Comparison of ENCODE assay signal across 17 cellular contexts in the genomic region with DNA sequence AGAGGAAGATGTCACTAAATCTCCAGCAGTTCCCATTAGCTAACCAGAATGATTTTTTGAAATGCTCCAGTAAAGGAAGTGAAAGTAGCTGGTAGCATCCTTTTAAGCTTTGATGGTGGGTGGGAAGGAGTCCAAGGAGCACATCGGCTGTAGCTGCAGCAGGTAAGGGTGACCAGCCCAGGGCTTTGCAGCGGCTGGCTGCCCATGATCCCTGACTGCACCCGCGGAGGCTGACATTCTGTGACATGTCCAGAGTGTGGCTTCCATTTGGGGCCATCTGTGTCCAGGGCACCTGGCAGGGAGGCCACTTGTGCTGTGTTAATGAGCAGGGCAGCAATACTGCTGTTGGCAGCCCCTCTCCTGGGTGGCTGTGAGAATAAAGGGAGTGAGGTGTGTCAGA.
DNase-seq lines count a peak whose midpoint lies in the region; ATAC-seq lines count a peak whose summit lies in the region.
"Had no signal": no experiment of that assay in that cellular context is flagged by ENCODE, and none has a peak within 500 bp of the region (broad histone marks: within the 10 kb centered on the region; RNA-seq: fewer than 3 reads in every experiment).

No MANE protein-coding gene starts in this region.

- intact Hi-C loops in sciatic nerve (cut with DNase I), result no loop called here

- ATAC-seq in sciatic nerve (peak; percentile 27), HG02938 (IDR thresholded peaks at IDR 0.05; ENCODE audit: unreplicated experiment) (no peak)
- ATAC-seq: body of pancreas had no signal

- DNase-seq in NCI-H2029 (lab: John Stamatoyannopoulos, UW) (peak; percentile 32), NCI-H2029 treated with DMSO at 0.1 percent for 48 hours (lab: John Stamatoyannopoulos, UW) (no peak), NCI-H1092 (lab: John Stamatoyannopoulos, UW) (peak; percentile 42), cerebellar cortex (ENCODE audit: low spot score) (peak; percentile 40), sciatic nerve (ENCODE audit: low spot score) (no peak), HPDE6-E6E7 (ENCODE audit: extremely low spot score) (no peak), retina (no peak)
- DNase-seq: activated CD4-positive, alpha-beta T cell treated with anti-CD3 and anti-CD28 coated beads for 48 hours; activated CD8-positive, alpha-beta memory T cell treated with anti-CD3 and anti-CD28 coated beads, Interleukin-2, amount 50 U/mL, for 48 hours; body of pancreas; CD4-positive, alpha-beta memory T cell; NCI-H1436 treated with DMSO at 0.1 percent for 48 hours; NCI-H526 treated with DMSO at 0.1 percent for 48 hours; sigmoid colon; stimulated activated CD4-positive, alpha-beta T cell treated with anti-CD3 and anti-CD28 coated beads, Interleukin-2, amount 100 ng/mL, for 48 hours; stimulated activated CD8-positive, alpha-beta memory T cell treated with anti-CD3 and anti-CD28 coated beads, Interleukin-4, amount 100 ng/mL, for 48 hours had no signal

Comparison
In these comparisons a context has a peak if more than half of its experiments do, and no peak if none do; other contexts are left out.
1. DNase-seq: peak in NCI-H2029 (single experiment), NCI-H1092 (single experiment) and cerebellar cortex (single experiment); none in NCI-H2029 treated with DMSO at 0.1 percent for 48 hours (single experiment), sciatic nerve (single experiment), HPDE6-E6E7 (single experiment) and retina (single experiment).